Comparison of ENCODE assay signal across 10 cellular contexts in genomic region chr12:97595936-97596335, GRCh38.
"Had no signal": no experiment of that assay in that cellular context is flagged by ENCODE, and none has a peak within 500 bp of the region (broad histone marks: within the 10 kb centered on the region; RNA-seq: fewer than 3 reads in every experiment).

No MANE protein-coding gene starts in this region.

- H3K36me3 ChIP-seq: colonic mucosa had no signal

- H3K27ac ChIP-seq: colonic mucosa had no signal

- H3K9me3 ChIP-seq: colonic mucosa had no signal

- DNase-seq: activated CD4-positive, alpha-beta memory T cell treated with anti-CD3 and anti-CD28 coated beads, Interleukin-2, amount 10 ng/mL, durations not matched to agents 7 days and 5 days; activated CD8-positive, alpha-beta memory T cell treated with anti-CD3 and anti-CD28 coated beads, Interleukin-2, amount 50 U/mL, for 4 hours; activated naive CD8-positive, alpha-beta T cell treated with anti-CD3 and anti-CD28 coated beads, Interleukin-2, amount 10 ng/mL, durations not matched to agents 7 days and 5 days; anterior cingulate cortex; colonic mucosa; effector CD4-positive, alpha-beta T cell; immature natural killer cell; stimulated activated CD4-positive, alpha-beta T cell treated with anti-CD3 and anti-CD28 coated beads, Interleukin-15, amount 100 ng/mL, for 24 hours; stimulated activated CD4-positive, alpha-beta T cell treated with anti-CD3 and anti-CD28 coated beads, Interleukin-4, amount 100 ng/mL, for 24 hours had no signal

- H3K27me3 ChIP-seq: colonic mucosa had no signal

- H3K4me3 ChIP-seq: colonic mucosa had no signal

- H3K4me1 ChIP-seq: colonic mucosa had no signal

- ATAC-seq: natural killer cell treated with Interleukin-12 subunit alpha and Interleukin-12 subunit beta and Interleukin-15 and Interleukin-18, amount 100 ng/mL, for 72 hours had no signal
